In genomic region chr11:66478823-66479740, GRCh38 we compare ENCODE assay signal across 8 cellular contexts. TPM values are rescaled to one million over a fixed set of nuclear protein-coding genes. Genes with fewer than 3 reads are reported as not detected.
DNase-seq lines count a peak whose midpoint lies in the region; ATAC-seq, FAIRE-seq and TF ChIP-seq lines count a peak whose summit lies in the region.

No MANE protein-coding gene starts in this region.

- H3K4me2 ChIP-seq in A549 = peak overlapping the region; percentile 80

- peaks cover 0 to 10% of the 10 kb centered on the region in 2 donors for H3K36me3 ChIP-seq in adrenal gland (replicated peaks in 1 of 2)

- 16% methylated on average over 17 of the region's 22 CpGs for WGBS in A549 (ENCODE audit: missing lambda C conversion rate)
- WGBS in adrenal gland, 4 donors = 12 to 22% (median 16%) methylated on average over 12 to 22 of the region's 22 CpGs

- intact Hi-C loops in adrenal gland (cut with DNase I) (no loop called here), sciatic nerve (cut with DNase I) (no loop called here)

- CTCF ChIA-PET in A549 (lab: Yijun Ruan, JAX) = interaction anchor here (0.8 to 5.9 kb wide), 23 partner anchors 10 to 199 kb away, joined by 3 to 46 read pairs (median 4); partner anchors contain the start of genes MRPL11, PELI3 and RBM4B

- peak overlapping the region; percentile 73 for H3K4me3 ChIP-seq in A549
- H3K4me3 ChIP-seq in adrenal gland = peak overlapping the region; percentile 53 to 89 (median 71)

- FAIRE-seq in A549 (lab: Jason Lieb, UNC) = no peak

- TF ChIP-seq POLR2A in A549 (IDR thresholded peaks at IDR 0.05; ENCODE audit: low read length) (no peak), adrenal gland (IDR thresholded peaks at IDR 0.05) (no peak)

- POLR2A ChIA-PET in A549 (lab: Yijun Ruan, JAX) = interaction anchor here (0.9 to 2.3 kb wide), 12 partner anchors 8 to 199 kb away, joined by 4 to 47 read pairs (median 14); partner anchors contain the start of genes ACTN3, BBS1, CTSF and MRPL11

- peaks cover 6% of the 10 kb centered on the region; the same call in 1 of the 3 replicates for H3K4me1 ChIP-seq in A549
- H3K4me1 ChIP-seq in adrenal gland (replicated peaks in 1 of 2) = peaks cover 8 to 16% of the 10 kb centered on the region in 2 donors

- H3K27ac ChIP-seq in A549 (peak overlapping the region; percentile 94 to 98), adrenal gland (peak overlapping the region; percentile 70 to 98 (median 94))

- peak; percentile 62 to 64 for TF ChIP-seq RAD21 in A549 (conservative IDR thresholded peaks at IDR 0.05 in 1 of 2, IDR thresholded peaks at IDR 0.05 in 1 of 2)

- no peaks in the 10 kb centered on the region for H3K9me3 ChIP-seq in A549
- no peaks in the 10 kb centered on the region for H3K9me3 ChIP-seq in adrenal gland (replicated peaks in 1 of 3)

- ATAC-seq in A549 (peak; percentile 14 to 31; a peak in 4 of 6 replicates), sciatic nerve (peak; percentile 29), GM21576 (IDR thresholded peaks at IDR 0.05; ENCODE audit: unreplicated experiment) (no peak)

- no peak for TF ChIP-seq EP300 in A549 (IDR thresholded peaks at IDR 0.05)

- TF ChIP-seq CTCF in A549 (IDR thresholded peaks at IDR 0.05) (peak; percentile 91), GM10266 (IDR thresholded peaks at IDR 0.05; ENCODE audit: control insufficient read depth, insufficient read depth, low read depth, missing control alignments) (peak; percentile 79), adrenal gland (IDR thresholded peaks at IDR 0.05) (peak; percentile 32 to 69 (median 62))

- no peaks in the 10 kb centered on the region for H3K27me3 ChIP-seq in adrenal gland

- DNase-seq in A549 (ENCODE audit: low read depth in 1 of 2, low spot score in 1 of 2) = peak; percentile 44 to 49
- peak; percentile 76 for DNase-seq in GM10266 (ENCODE audit: extremely low spot score)
- DNase-seq in NCI-H748 treated with DMSO at 0.1 percent for 48 hours (lab: John Stamatoyannopoulos, UW) = peak; percentile 32
- DNase-seq in adrenal gland = peak in 6 of 7 donors; percentile 57 to 76 (median 66)
- DNase-seq in hepatic stellate cell (ENCODE audit: low spot score) = peak; percentile 53
- no peak for DNase-seq in sciatic nerve (ENCODE audit: low spot score)
- DNase-seq in cerebellar nuclear complex (lab: John Stamatoyannopoulos, UW) = no peak

TF ChIP-seq in A549, 52 proteins besides CTCF, POLR2A, EP300 and RAD21:
- TF ChIP-seq SMC3 (IDR thresholded peaks at IDR 0.05) (peak; percentile 47), MAX (IDR thresholded peaks at IDR 0.05) (0 out of 2 replicates have a peak, but pooled peaks have one; percentile 28), KDM1A (IDR thresholded peaks at IDR 0.05; ENCODE audit: low read depth) (peak; percentile 80; the same call in 1 of the 2 replicates), TFCP2L1 (CRISPR knock-in tag; IDR thresholded peaks at IDR 0.05) (0 out of 2 replicates have a peak, but pooled peaks have one; percentile 24), HOXB13 (CRISPR knock-in tag; IDR thresholded peaks at IDR 0.05; ENCODE audit: low read depth) (no peak), CBX2 (IDR thresholded peaks at IDR 0.05; ENCODE audit: borderline replicate concordance, low read depth) (no peak), GATA3 (IDR thresholded peaks at IDR 0.05; ENCODE audit: borderline replicate concordance) (0 out of 2 replicates have a peak, but pooled peaks have one; percentile 6), CHD2 (IDR thresholded peaks at IDR 0.05; ENCODE audit: low read length, partially characterized antibody) (no peak)

RNA-seq across cellular contexts. Expression of gene DPP3, which starts 1.2 kb away (rescaled TPM):
- polyA plus RNA-seq in A549 (2011; rRNA removed) (52.2 TPM in 2 replicates), A549 (2017; fragmentation: RNase III; extraction: RNeasy Plus Mini Kit Qiagen cat#74134 plus additional on column Dnase treatment) (70.5 to 71.7 TPM (median 71.1 TPM) in 3 replicates), adrenal gland (10 to 100 TPM; 23.6 to 27.2 (median 24.3) TPM)
- polyA plus RNA-seq in A549 (2012; cell fraction: cytosol; rRNA removed) = 66.8 and 90.8 TPM in 2 replicates
- 139 and 159 TPM in 2 replicates for polyA plus RNA-seq in A549 (2012; cell fraction: nucleus; rRNA removed)
- 66.8 and 71.6 TPM in 2 replicates for polyA minus RNA-seq in A549 (2011; rRNA and poly(A)+ RNA removed)
- total RNA-seq in adrenal gland (10 to 100 TPM; 25.5 to 52.2 (median 39.4) TPM), sciatic nerve (12.4 TPM)

RNA-seq across cellular contexts. Expression of gene PELI3, which starts 12.4 kb away (rescaled TPM):
- polyA plus RNA-seq in A549 (2011; rRNA removed) (2.3 and 2.7 TPM in 2 replicates), A549 (2017; fragmentation: RNase III; extraction: RNeasy Plus Mini Kit Qiagen cat#74134 plus additional on column Dnase treatment) (4.4 to 5.7 TPM (median 5.6 TPM) in 3 replicates), adrenal gland (10 to 100 TPM in 2 of 3 donors, 1 to 10 TPM in 1; 6.4 to 24.5 (median 13.0) TPM)
- polyA plus RNA-seq in A549 (2012; cell fraction: cytosol; rRNA removed) = 3.5 and 5.9 TPM in 2 replicates
- polyA plus RNA-seq in A549 (2012; cell fraction: nucleus; rRNA removed) = 4.7 and 8.3 TPM in 2 replicates
- 6.2 and 8.3 TPM in 2 replicates for polyA minus RNA-seq in A549 (2011; rRNA and poly(A)+ RNA removed)
- total RNA-seq in adrenal gland (10 to 100 TPM; 15.2 to 34.3 (median 21.8) TPM), sciatic nerve (14.8 TPM)

RNA-seq across cellular contexts. Expression of gene BBS1, which starts 31.4 kb away (rescaled TPM):
- 12.5 and 14.7 TPM in 2 replicates for polyA plus RNA-seq in A549 (2011; rRNA removed)
- polyA plus RNA-seq in A549 (2012; cell fraction: cytosol; rRNA removed) = 13.3 and 13.9 TPM in 2 replicates
- polyA plus RNA-seq in A549 (2012; cell fraction: nucleus; rRNA removed) = 39.7 and 42.5 TPM in 2 replicates
- 10.9 to 13.4 TPM (median 12.5 TPM) in 3 replicates for polyA plus RNA-seq in A549 (2017; fragmentation: RNase III; extraction: RNeasy Plus Mini Kit Qiagen cat#74134 plus additional on column Dnase treatment)
- 22.1 and 25.1 TPM in 2 replicates for polyA minus RNA-seq in A549 (2011; rRNA and poly(A)+ RNA removed)
- 100 to 1,000 TPM in 2 of 8 donors, 10 to 100 TPM in 6; 27.7 to 132 (median 57.8) TPM for total RNA-seq in adrenal gland
- polyA plus RNA-seq in adrenal gland = 10 to 100 TPM; 24.1 to 39.5 (median 26.7) TPM
- total RNA-seq in sciatic nerve = 47.6 TPM

RNA-seq across cellular contexts. Expression of gene MRPL11, which starts 40.4 kb away (rescaled TPM):
- polyA plus RNA-seq in A549 (2011; rRNA removed) = 62.9 and 70.1 TPM in 2 replicates
- 71.9 and 85.0 TPM in 2 replicates for polyA plus RNA-seq in A549 (2012; cell fraction: cytosol; rRNA removed)
- 35.0 and 45.6 TPM in 2 replicates for polyA plus RNA-seq in A549 (2012; cell fraction: nucleus; rRNA removed)
- polyA plus RNA-seq in A549 (2017; fragmentation: RNase III; extraction: RNeasy Plus Mini Kit Qiagen cat#74134 plus additional on column Dnase treatment) = 71.9 to 73.8 TPM (median 73.5 TPM) in 3 replicates
- polyA minus RNA-seq in A549 (2011; rRNA and poly(A)+ RNA removed) = 26.8 and 28.1 TPM in 2 replicates
- 10 to 100 TPM; 27.7 to 42.2 (median 32.7) TPM for total RNA-seq in adrenal gland
- polyA plus RNA-seq in adrenal gland = 10 to 100 TPM; 22.3 to 40.6 (median 27.3) TPM
- total RNA-seq in sciatic nerve = 25.1 TPM

RNA-seq across cellular contexts. Expression of gene NPAS4, which starts 58.2 kb away (rescaled TPM):
- polyA plus RNA-seq in A549 (2011; rRNA removed) (not detected in 2 replicates), A549 (2017; fragmentation: RNase III; extraction: RNeasy Plus Mini Kit Qiagen cat#74134 plus additional on column Dnase treatment) (0.03 TPM in 1 of 3 replicates, not detected in the others), adrenal gland (under 1 TPM; 0.24 to 0.72 (median 0.26) TPM)
- polyA plus RNA-seq in A549 (2012; cell fraction: cytosol; rRNA removed) = 0.01 and 0.06 TPM in 2 replicates
- 0.11 and 0.13 TPM in 2 replicates for polyA plus RNA-seq in A549 (2012; cell fraction: nucleus; rRNA removed)
- 0.10 TPM in 1 of 2 replicates, not detected in the other for polyA minus RNA-seq in A549 (2011; rRNA and poly(A)+ RNA removed)
- total RNA-seq in adrenal gland (under 1 TPM in 2 of 8 donors, not detected in 6; 0.47 to 0.55 TPM), sciatic nerve (not detected)

Comparison
In these comparisons a context has a peak if more than half of its experiments do, and no peak if none do; other contexts are left out.
1. DNase-seq: peak in A549 (2 of 2), GM10266 (single experiment), NCI-H748 treated with DMSO at 0.1 percent for 48 hours (single experiment), adrenal gland (6 of 7) and hepatic stellate cell (single experiment); none in sciatic nerve (single experiment) and cerebellar nuclear complex (0 of 2).
2. Peak in every context shown above with its lines, with median percentiles within 50 percentile points of each other: CTCF ChIP-seq.